Comparison of ENCODE assay signal across 9 cellular contexts in the genomic region with DNA sequence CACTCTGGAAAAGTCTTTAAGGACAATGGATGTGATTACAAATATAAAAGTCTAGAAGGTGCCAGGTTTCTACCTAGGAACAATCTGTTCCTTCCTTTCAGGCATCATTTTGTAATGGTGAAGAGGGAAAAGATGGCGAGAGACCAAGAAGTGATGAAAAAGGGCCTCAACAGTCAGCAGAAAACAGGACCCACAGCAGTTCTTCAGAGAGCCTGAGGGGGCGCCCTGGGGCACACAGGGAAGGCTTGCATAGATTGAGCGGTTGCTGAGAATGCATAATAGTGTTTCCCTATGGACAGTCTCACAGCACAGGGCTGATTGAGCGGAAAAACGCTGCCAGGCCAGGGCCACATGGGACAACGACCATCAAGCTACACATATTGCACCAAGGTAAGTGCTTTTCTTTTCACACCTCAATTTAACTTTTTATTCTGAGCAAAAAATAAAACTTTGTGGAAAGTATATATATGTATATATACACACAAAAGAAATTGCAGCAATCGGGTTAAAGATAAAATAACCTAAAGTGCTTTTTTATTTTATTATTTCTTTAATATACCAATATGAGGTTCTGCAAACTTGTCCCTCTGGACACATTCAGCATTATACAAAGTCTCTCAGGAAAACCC. TPM values are rescaled to one million over a fixed set of nuclear protein-coding genes. Genes with fewer than 3 reads are reported as not detected.
A peak's percentile ranks its signal among the peaks of the same experiment; 100 is the strongest.
DNase-seq lines count a peak whose midpoint lies in the region; ATAC-seq and TF ChIP-seq lines count a peak whose summit lies in the region.
"Had no signal": no experiment of that assay in that cellular context is flagged by ENCODE, and none has a peak within 500 bp of the region (broad histone marks: within the 10 kb centered on the region; RNA-seq: fewer than 3 reads in every experiment).

No MANE protein-coding gene starts in this region.

- peak; percentile 45 for TF ChIP-seq CTCF in lung (IDR thresholded peaks at IDR 0.05; ENCODE audit: control extremely low read depth, extremely low read depth)

- H3K4me1 Mint-ChIP-seq in stimulated activated effector memory CD8-positive, alpha-beta T cell treated with anti-CD3 and anti-CD28 coated beads, Interleukin-12 subunit alpha, Interleukin-12 subunit beta, amount 100 ng/mL, for 72 hours: peaks cover 29% of the 10 kb centered on the region

- peak; percentile 59 for DNase-seq in Caki2 (ENCODE audit: low read depth)
- peak; percentile 27 for DNase-seq in HPDE6-E6E7 (ENCODE audit: extremely low spot score)
- peak; percentile 93 for DNase-seq in NCI-H82 (lab: John Stamatoyannopoulos, UW)
- peak; percentile 64 to 75 for DNase-seq in activated CD4-positive, alpha-beta T cell treated with anti-CD3 and anti-CD28 coated beads, Interleukin-2, amount 50 U/mL, for 48 hours
- DNase-seq in dermis microvascular lymphatic vessel endothelial cell (ENCODE audit: low read depth in 2 of 2): peak; percentile 77 to 86
- peak; percentile 73 for DNase-seq in lung (ENCODE audit: low spot score)
- peak; percentile 46 to 81 for DNase-seq in stimulated activated effector memory CD8-positive, alpha-beta T cell treated with anti-CD3 and anti-CD28 coated beads, Interleukin-12 subunit alpha, Interleukin-12 subunit beta, amount 100 ng/mL, for 72 hours (ENCODE audit: low spot score in 2 of 2)

- H3K36me3 ChIP-seq in lung (ENCODE audit: control insufficient read depth in 2 of 2, insufficient read depth in 2 of 2, low read length in 2 of 2): peaks cover 0 to 20% of the 10 kb centered on the region in 2 donors

- no peak overlapping the region for H3K4me3 Mint-ChIP-seq in stimulated activated effector memory CD8-positive, alpha-beta T cell treated with anti-CD3 and anti-CD28 coated beads, Interleukin-12 subunit alpha, Interleukin-12 subunit beta, amount 100 ng/mL, for 72 hours

- peaks cover 4 to 7% of the 10 kb centered on the region in 2 donors for H3K4me1 ChIP-seq in lung (ENCODE audit: control insufficient read depth in 2 of 2, insufficient read depth in 2 of 2, low read length in 2 of 2)

- H3K9me3 Mint-ChIP-seq in stimulated activated effector memory CD8-positive, alpha-beta T cell treated with anti-CD3 and anti-CD28 coated beads, Interleukin-12 subunit alpha, Interleukin-12 subunit beta, amount 100 ng/mL, for 72 hours: no peaks in the 10 kb centered on the region

- in situ Hi-C loops in Caki2 (cut with HindIII; ENCODE audit: low pct_unique_long_range_greater_than_20kb, low sequenced_read_pairs): no loop called here

- 31 to 36% methylated on average over 7 of the region's 7 CpGs for WGBS in lung, 2 donors

- ATAC-seq in lung (ENCODE audit: insufficient read depth, low FRiP score): no peak
- peak; percentile 31 for ATAC-seq in stimulated activated effector memory CD8-positive, alpha-beta T cell treated with anti-CD3 and anti-CD28 coated beads, Interleukin-12 subunit alpha, Interleukin-12 subunit beta, amount 100 ng/mL, for 72 hours
- ATAC-seq in GM18907 (IDR thresholded peaks at IDR 0.05; ENCODE audit: unreplicated experiment): no peak

- peaks cover 55% of the 10 kb centered on the region for H3K36me3 Mint-ChIP-seq in stimulated activated effector memory CD8-positive, alpha-beta T cell treated with anti-CD3 and anti-CD28 coated beads, Interleukin-12 subunit alpha, Interleukin-12 subunit beta, amount 100 ng/mL, for 72 hours

- H3K27ac Mint-ChIP-seq in stimulated activated effector memory CD8-positive, alpha-beta T cell treated with anti-CD3 and anti-CD28 coated beads, Interleukin-12 subunit alpha, Interleukin-12 subunit beta, amount 100 ng/mL, for 72 hours: peak overlapping the region; percentile 83

- H3K4me3 ChIP-seq in lung: no peak overlapping the region

- H3K27ac ChIP-seq in lung (ENCODE audit: low read depth in 1 of 2, low read length in 1 of 2): no peak overlapping the region

- no peaks in the 10 kb centered on the region for H3K27me3 ChIP-seq in lung (ENCODE audit: control insufficient read depth, insufficient read depth)

- no peaks in the 10 kb centered on the region for H3K9me3 ChIP-seq in lung (ENCODE audit: control insufficient read depth in 2 of 2, insufficient read depth in 1 of 2, low read length in 1 of 2)

RNA-seq across cellular contexts. Expression of a gene that starts 3.1 kb away (rescaled TPM):
- total RNA-seq in Caki2 (2014; rRNA removed; shearing (Covaris generic); ENCODE audit: low replicate concordance): 12.3 and 25.1 TPM in 2 replicates
- 13.0 and 17.8 TPM in 2 replicates for total RNA-seq in dermis microvascular lymphatic vessel endothelial cell
- total RNA-seq in lung: 10 to 100 TPM in 1 of 2 donors, 1 to 10 TPM in 1; 9.5 to 18.4 TPM
- polyA plus RNA-seq in lung: 10 to 100 TPM; 11.8 to 26.2 TPM

RNA-seq across cellular contexts. Expression of a gene that starts 3.6 kb away (rescaled TPM):
- total RNA-seq in Caki2 (2014; rRNA removed; shearing (Covaris generic); ENCODE audit: low replicate concordance): 123 and 133 TPM in 2 replicates
- 12.1 and 21.2 TPM in 2 replicates for total RNA-seq in dermis microvascular lymphatic vessel endothelial cell
- total RNA-seq in lung: 10 to 100 TPM in 1 of 2 donors, 1 to 10 TPM in 1; 4.7 to 53.8 TPM
- 10 to 100 TPM; 26.9 to 70.2 TPM for polyA plus RNA-seq in lung

RNA-seq across cellular contexts. Expression of a gene that starts 17.5 kb away (rescaled TPM):
- 18.0 and 30.0 TPM in 2 replicates for total RNA-seq in Caki2 (2014; rRNA removed; shearing (Covaris generic); ENCODE audit: low replicate concordance)
- total RNA-seq in dermis microvascular lymphatic vessel endothelial cell: 0.64 and 1.6 TPM in 2 replicates
- 1 to 10 TPM; 2.3 to 8.1 TPM for total RNA-seq in lung
- 1 to 10 TPM; 2.8 to 4.0 TPM for polyA plus RNA-seq in lung

RNA-seq across cellular contexts. Expression of a gene that starts 46.2 kb away (rescaled TPM):
- total RNA-seq in Caki2 (2014; rRNA removed; shearing (Covaris generic); ENCODE audit: low replicate concordance): not detected in 2 replicates
- total RNA-seq in dermis microvascular lymphatic vessel endothelial cell (under 0.01 TPM in 2 replicates), lung (1 to 10 TPM in 1 of 2 donors, not detected in 1; 1.7 TPM)
- polyA plus RNA-seq in lung: under 1 TPM; 0.20 to 0.26 TPM
- total RNA-seq: T-helper 1 cell treated with Interleukin-12 subunit alpha and Interleukin-12 subunit beta and Interleukin-4 antibody, amounts not matched to agents 30 ng/mL and 1 ng/mL, for 36 hours had no signal

RNA-seq across cellular contexts. Expression of a gene that starts 48.3 kb away (rescaled TPM):
- 2.5 and 4.1 TPM in 2 replicates for total RNA-seq in Caki2 (2014; rRNA removed; shearing (Covaris generic); ENCODE audit: low replicate concordance)
- total RNA-seq in dermis microvascular lymphatic vessel endothelial cell (1.4 and 2.7 TPM in 2 replicates), lung (10 to 100 TPM in 1 of 2 donors, 1 to 10 TPM in 1; 7.9 to 23.3 TPM)
- polyA plus RNA-seq in lung: 10 to 100 TPM in 1 of 2 donors, 1 to 10 TPM in 1; 2.6 to 13.6 TPM

Comparison
In these comparisons a context has a peak if more than half of its experiments do, and no peak if none do; other contexts are left out.
1. DNase-seq: peak in every context shown above with its lines; median percentile 93 in NCI-H82; 82 in dermis microvascular lymphatic vessel endothelial cell; 73 in lung; 70 in activated CD4-positive, alpha-beta T cell treated with anti-CD3 and anti-CD28 coated beads, Interleukin-2, amount 50 U/mL, for 48 hours; 64 in stimulated activated effector memory CD8-positive, alpha-beta T cell treated with anti-CD3 and anti-CD28 coated beads, Interleukin-12 subunit alpha, Interleukin-12 subunit beta, amount 100 ng/mL, for 72 hours; 59 in Caki2; 27 in HPDE6-E6E7.